25 cellular contexts compared by ENCODE assay signal in the genomic region with DNA sequence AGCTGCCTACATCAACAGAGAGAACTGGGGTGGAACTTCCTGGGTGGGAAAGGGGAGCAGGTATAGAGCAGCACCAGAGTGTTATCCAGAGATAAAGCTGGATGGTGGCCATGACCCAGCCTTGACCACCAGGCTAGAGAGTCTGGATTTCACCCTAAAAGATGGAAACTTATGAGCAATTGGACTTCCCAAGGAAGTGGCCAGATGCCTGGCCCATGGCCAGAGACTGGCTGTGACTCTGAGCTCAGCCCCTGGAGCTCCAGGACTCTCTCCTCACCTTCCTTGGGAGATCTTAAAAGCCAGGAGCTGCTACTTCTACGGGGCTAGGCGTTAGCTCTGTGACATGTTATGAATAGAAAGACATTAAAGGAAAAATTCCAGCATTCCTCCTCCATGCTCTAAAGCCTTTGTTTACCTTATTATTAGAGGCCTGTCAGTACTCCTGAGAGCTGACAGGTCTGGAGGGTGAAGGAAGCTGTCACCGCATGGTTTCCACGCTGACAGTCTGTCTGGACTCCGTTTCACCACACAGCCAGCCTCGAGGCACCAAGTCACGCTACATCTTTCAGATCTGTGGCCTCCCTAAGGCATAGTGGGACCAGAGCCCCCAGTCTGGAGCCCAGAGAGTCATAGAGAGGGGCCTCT.
A peak's percentile ranks its signal among the peaks of the same experiment; 100 is the strongest.
DNase-seq lines count a peak whose midpoint lies in the region; FAIRE-seq and TF ChIP-seq lines count a peak whose summit lies in the region.
"Had no signal": no experiment of that assay in that cellular context is flagged by ENCODE, and none has a peak within 500 bp of the region (broad histone marks: within the 10 kb centered on the region; RNA-seq: fewer than 3 reads in every experiment).

No MANE protein-coding gene starts in this region.

- TF ChIP-seq CTCF in C4-2B (conservative IDR thresholded peaks at IDR 0.05) = no peak
- TF ChIP-seq CTCF in nephron (IDR thresholded peaks at IDR 0.05; ENCODE audit: unreplicated experiment in 3 of 3) = no peak
- no peak for TF ChIP-seq CTCF in kidney (IDR thresholded peaks at IDR 0.05; ENCODE audit: borderline replicate concordance, extremely low read depth, insufficient read depth)

- H3K9me3 Mint-ChIP-seq in nephron = no peaks in the 10 kb centered on the region
- H3K9me3 Mint-ChIP-seq: activated CD4-positive, alpha-beta T cell treated with anti-CD3 and anti-CD28 coated beads, Interleukin-2, amount 10 ng/mL, durations not matched to agents 7 days and 5 days; activated naive CD8-positive, alpha-beta T cell treated with anti-CD3 and anti-CD28 coated beads, Interleukin-2, amount 10 ng/mL, durations not matched to agents 7 days and 5 days; memory B cell had no signal

- no peak overlapping the region for H3K4me3 Mint-ChIP-seq in nephron
- H3K4me3 Mint-ChIP-seq: activated CD4-positive, alpha-beta T cell treated with anti-CD3 and anti-CD28 coated beads, Interleukin-2, amount 10 ng/mL, durations not matched to agents 7 days and 5 days; activated naive CD8-positive, alpha-beta T cell treated with anti-CD3 and anti-CD28 coated beads, Interleukin-2, amount 10 ng/mL, durations not matched to agents 7 days and 5 days; activated T-helper 17 cell treated with anti-CD3 and anti-CD28 coated beads, Interleukin-2, amount 50 U/mL, for 72 hours; CD4-positive, alpha-beta memory T cell; memory B cell had no signal

- H3K9me3 ChIP-seq in kidney (ENCODE audit: control insufficient read depth in 1 of 2, low read length in 2 of 2) = no peaks in the 10 kb centered on the region
- H3K9me3 ChIP-seq: body of pancreas, HAP-1, ovary, sigmoid colon, testis had no signal

- DNase-seq in HT1080 (ENCODE audit: low read depth) (peak; percentile 40), dermis blood vessel endothelial cell (peak; percentile 65), caudate nucleus (lab: John Stamatoyannopoulos, UW) (no peak), kidney (no peak), NCI-H187 (lab: John Stamatoyannopoulos, UW) (no peak)
- DNase-seq: activated CD4-positive, alpha-beta T cell treated with anti-CD3 and anti-CD28 coated beads, Interleukin-2, amount 10 ng/mL, durations not matched to agents 7 days and 5 days; activated naive CD8-positive, alpha-beta T cell treated with anti-CD3 and anti-CD28 coated beads, Interleukin-2, amount 10 ng/mL, durations not matched to agents 7 days and 5 days; CD4-positive, alpha-beta memory T cell; DMS79; foreskin melanocyte; hippocampal formation; NCI-H1092 treated with DMSO at 0.1 percent for 48 hours; NCI-H2171; ovary; SHP77; sigmoid colon; testis had no signal

- H3K9ac ChIP-seq in kidney (ENCODE audit: low read length in 2 of 2) = no peak overlapping the region
- H3K9ac ChIP-seq: KMS-11 had no signal

- no peak for FAIRE-seq in kidney (lab: Jason Lieb, UNC)
- FAIRE-seq: islet of Langerhans had no signal

- H3K27ac Mint-ChIP-seq in nephron = peak overlapping the region in 2 of 3 experiments; percentile 6 to 57
- H3K27ac Mint-ChIP-seq: activated CD4-positive, alpha-beta T cell treated with anti-CD3 and anti-CD28 coated beads, Interleukin-2, amount 10 ng/mL, durations not matched to agents 7 days and 5 days; activated naive CD8-positive, alpha-beta T cell treated with anti-CD3 and anti-CD28 coated beads, Interleukin-2, amount 10 ng/mL, durations not matched to agents 7 days and 5 days; activated T-helper 17 cell treated with anti-CD3 and anti-CD28 coated beads, Interleukin-2, amount 50 U/mL, for 72 hours; CD4-positive, alpha-beta memory T cell; memory B cell had no signal

- no peaks in the 10 kb centered on the region for H3K36me3 ChIP-seq in kidney (ENCODE audit: control insufficient read depth in 1 of 2, insufficient read depth in 2 of 2, low read length in 2 of 2)
- H3K36me3 ChIP-seq: HAP-1, ovary, sigmoid colon had no signal

- H3K27me3 Mint-ChIP-seq in nephron (ENCODE audit: low read depth) = peaks cover 20% of the 10 kb centered on the region

- peaks cover 73% of the 10 kb centered on the region for H3K4me1 Mint-ChIP-seq in nephron
- H3K4me1 Mint-ChIP-seq: activated T-helper 17 cell treated with anti-CD3 and anti-CD28 coated beads, Interleukin-2, amount 50 U/mL, for 72 hours; CD4-positive, alpha-beta memory T cell; memory B cell had no signal

- H3K36me3 Mint-ChIP-seq in nephron (ENCODE audit: low read depth) = no peaks in the 10 kb centered on the region
- H3K36me3 Mint-ChIP-seq: activated naive CD8-positive, alpha-beta T cell treated with anti-CD3 and anti-CD28 coated beads, Interleukin-2, amount 10 ng/mL, durations not matched to agents 7 days and 5 days; CD4-positive, alpha-beta memory T cell; memory B cell had no signal

- peak overlapping the region; percentile 31; the same call in 1 of the 2 replicates for H3K27ac ChIP-seq in C4-2B
- no peak overlapping the region for H3K27ac ChIP-seq in caudate nucleus (ENCODE audit: low read depth, low read length)
- H3K27ac ChIP-seq in kidney (ENCODE audit: low read depth in 2 of 2, low read length in 2 of 2) = no peak overlapping the region
- H3K27ac ChIP-seq: body of pancreas, KMS-11, ovary, sigmoid colon, testis had no signal

- intact Hi-C loops in kidney (cut with DNase I) = no loop called here

- H3K4me3 ChIP-seq in kidney (ENCODE audit: low read length in 2 of 2) = no peak overlapping the region
- H3K4me3 ChIP-seq: body of pancreas, HAP-1, ovary, sigmoid colon, testis had no signal

- no peaks in the 10 kb centered on the region for H3K4me1 ChIP-seq in kidney (ENCODE audit: control insufficient read depth in 1 of 2, insufficient read depth in 1 of 2, low read depth in 1 of 2, low read length in 2 of 2)
- H3K4me1 ChIP-seq: HAP-1, testis had no signal

Comparison
In these comparisons a context has a peak if more than half of its experiments do, and no peak if none do; other contexts are left out.
1. DNase-seq: peak in HT1080 (single experiment) and dermis blood vessel endothelial cell (single experiment); none in caudate nucleus (0 of 61), kidney (single experiment) and NCI-H187 (0 of 2).